2 cellular contexts compared by ENCODE assay signal in the genomic region with DNA sequence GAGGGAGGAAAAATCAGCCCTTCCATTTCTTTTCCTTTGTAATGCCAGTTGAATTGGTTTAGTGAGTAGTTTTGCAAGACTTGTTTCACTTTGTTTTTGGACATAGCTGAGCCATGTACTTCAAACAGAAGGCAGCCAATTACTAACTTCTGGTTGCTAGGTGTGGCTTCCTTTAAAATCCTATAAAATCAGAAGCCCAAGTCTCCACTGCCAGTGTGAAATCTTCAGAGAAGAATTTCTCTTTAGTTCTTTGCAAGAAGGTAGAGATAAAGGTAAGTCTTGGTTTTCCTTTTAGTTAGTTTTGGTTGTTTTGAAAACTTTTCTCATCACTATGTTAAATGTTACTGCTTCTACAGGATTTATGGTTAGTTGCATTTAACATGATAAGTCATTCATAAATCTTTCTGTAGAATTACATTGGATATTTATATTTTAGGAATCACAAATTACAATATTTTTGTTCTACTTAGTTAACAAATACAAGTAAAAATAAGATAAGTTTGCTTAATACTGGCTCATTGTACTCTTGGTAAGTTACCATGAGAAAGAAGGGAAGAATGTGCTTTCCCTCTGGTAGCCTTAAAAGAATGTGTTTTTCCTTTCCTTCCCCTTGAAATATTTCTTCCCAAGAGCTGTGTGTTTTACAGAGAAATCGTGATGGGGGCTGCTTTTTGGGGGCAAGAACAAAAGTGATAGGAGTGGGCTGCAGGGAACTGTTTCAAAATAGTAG.
TF ChIP-seq lines count a peak whose summit lies in the region.

A gene with protein sequence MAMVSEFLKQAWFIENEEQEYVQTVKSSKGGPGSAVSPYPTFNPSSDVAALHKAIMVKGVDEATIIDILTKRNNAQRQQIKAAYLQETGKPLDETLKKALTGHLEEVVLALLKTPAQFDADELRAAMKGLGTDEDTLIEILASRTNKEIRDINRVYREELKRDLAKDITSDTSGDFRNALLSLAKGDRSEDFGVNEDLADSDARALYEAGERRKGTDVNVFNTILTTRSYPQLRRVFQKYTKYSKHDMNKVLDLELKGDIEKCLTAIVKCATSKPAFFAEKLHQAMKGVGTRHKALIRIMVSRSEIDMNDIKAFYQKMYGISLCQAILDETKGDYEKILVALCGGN (plus strand): TSS at position 213 of the 730 bp plus-strand sequence. CDS start 6,671 bp downstream, outside the sequence.

TF ChIP-seq in GM12878, 131 proteins besides CTCF, POLR2A, EP300 and RAD21 (continued from another document):
- TF ChIP-seq FOS (IDR thresholded peaks at IDR 0.05; ENCODE audit: borderline replicate concordance, extremely low read depth, insufficient read length) (no peak), MXI1 (IDR thresholded peaks at IDR 0.05; ENCODE audit: low read depth, low read length) (no peak), SPI1 (IDR thresholded peaks at IDR 0.05; ENCODE audit: borderline replicate concordance, insufficient read depth, low read depth, low read length) (no peak), KLF5 (IDR thresholded peaks at IDR 0.05; ENCODE audit: partially characterized antibody) (no peak)
- TF ChIP-seq, protein P1, sequence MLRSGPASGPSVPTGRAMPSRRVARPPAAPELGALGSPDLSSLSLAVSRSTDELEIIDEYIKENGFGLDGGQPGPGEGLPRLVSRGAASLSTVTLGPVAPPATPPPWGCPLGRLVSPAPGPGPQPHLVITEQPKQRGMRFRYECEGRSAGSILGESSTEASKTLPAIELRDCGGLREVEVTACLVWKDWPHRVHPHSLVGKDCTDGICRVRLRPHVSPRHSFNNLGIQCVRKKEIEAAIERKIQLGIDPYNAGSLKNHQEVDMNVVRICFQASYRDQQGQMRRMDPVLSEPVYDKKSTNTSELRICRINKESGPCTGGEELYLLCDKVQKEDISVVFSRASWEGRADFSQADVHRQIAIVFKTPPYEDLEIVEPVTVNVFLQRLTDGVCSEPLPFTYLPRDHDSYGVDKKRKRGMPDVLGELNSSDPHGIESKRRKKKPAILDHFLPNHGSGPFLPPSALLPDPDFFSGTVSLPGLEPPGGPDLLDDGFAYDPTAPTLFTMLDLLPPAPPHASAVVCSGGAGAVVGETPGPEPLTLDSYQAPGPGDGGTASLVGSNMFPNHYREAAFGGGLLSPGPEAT (IDR thresholded peaks at IDR 0.05; ENCODE audit: low read depth): no peak
- TF ChIP-seq, protein P2, sequence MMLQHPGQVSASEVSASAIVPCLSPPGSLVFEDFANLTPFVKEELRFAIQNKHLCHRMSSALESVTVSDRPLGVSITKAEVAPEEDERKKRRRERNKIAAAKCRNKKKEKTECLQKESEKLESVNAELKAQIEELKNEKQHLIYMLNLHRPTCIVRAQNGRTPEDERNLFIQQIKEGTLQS (IDR thresholded peaks at IDR 0.05; ENCODE audit: borderline replicate concordance, extremely low read depth, low read depth, low read length): no peak

TF ChIP-seq in HEK293T, 16 proteins besides CTCF, POLR2A, EP300 and RAD21 (continued from another document):
- TF ChIP-seq HDGF (IDR thresholded peaks at IDR 0.05; ENCODE audit: borderline replicate concordance): no peak
